ENCODE assay signal across 18 cellular contexts in the genomic region with DNA sequence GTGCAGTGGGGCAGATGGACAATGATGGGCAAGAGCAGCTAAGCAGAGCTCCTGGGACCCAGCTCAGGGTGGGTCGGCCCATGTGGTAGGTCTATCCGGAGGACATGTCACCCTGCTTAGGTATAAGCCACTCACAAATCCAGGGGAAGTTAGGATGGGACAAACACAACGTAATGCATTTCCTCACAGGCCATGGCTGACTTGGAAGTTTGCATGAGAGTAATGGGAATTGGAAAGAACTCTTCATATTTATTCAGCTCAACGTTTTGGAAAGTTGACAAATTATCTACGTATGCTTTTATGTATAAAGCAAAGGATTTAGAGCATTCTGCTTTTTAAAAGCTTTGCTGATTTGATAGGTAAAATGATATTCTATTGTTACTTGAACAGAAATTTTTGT.
DNase-seq lines count a peak whose midpoint lies in the region; ATAC-seq and TF ChIP-seq lines count a peak whose summit lies in the region.
"Had no signal": no experiment of that assay in that cellular context is flagged by ENCODE, and none has a peak within 500 bp of the region (broad histone marks: within the 10 kb centered on the region; RNA-seq: fewer than 3 reads in every experiment).

No MANE protein-coding gene starts in this region.

- H3K27ac ChIP-seq in body of pancreas = no peak overlapping the region
- H3K27ac ChIP-seq: Peyer's patch, SK-N-MC had no signal

- H3K4me3 ChIP-seq in body of pancreas = no peak overlapping the region
- H3K4me3 ChIP-seq: Peyer's patch, SK-N-MC had no signal

- ATAC-seq in body of pancreas = peak; percentile 62
- ATAC-seq: HCT116 had no signal

- no peaks in the 10 kb centered on the region for H3K36me3 ChIP-seq in body of pancreas (replicated peaks in 1 of 2; ENCODE audit: insufficient read depth in 1 of 2, low read depth in 2 of 2)
- H3K36me3 ChIP-seq: BE2C, Peyer's patch had no signal

- no peak for TF ChIP-seq POLR2A in body of pancreas (IDR thresholded peaks at IDR 0.05)

- intact Hi-C loops in body of pancreas (cut with DNase I) = no loop called here

- DNase-seq in NCI-H146 (lab: John Stamatoyannopoulos, UW) (peak; percentile 12), NCI-H146 treated with DMSO at 0.1 percent for 48 hours (lab: John Stamatoyannopoulos, UW; ENCODE audit: unreplicated experiment) (no peak), LHCN-M2 (ENCODE audit: low read depth) (peak; percentile 25), NCI-H69 (lab: John Stamatoyannopoulos, UW) (peak; percentile 61), body of pancreas (no peak), KG1 (lab: John Stamatoyannopoulos, UW) (no peak), NK-92 (lab: John Stamatoyannopoulos, UW; ENCODE audit: unreplicated experiment) (no peak), NCI-H524 (lab: John Stamatoyannopoulos, UW) (no peak)
- DNase-seq: 8988T; BE2C; Calu3; CD4-positive, CD25-positive, alpha-beta regulatory T cell; GOT3; NCI-H2107; NCI-H446; Peyer's patch had no signal

- 38 to 52% methylated on average over 5 of the region's 5 CpGs for WGBS in body of pancreas, 2 donors

- no peaks in the 10 kb centered on the region for H3K27me3 ChIP-seq in body of pancreas
- H3K27me3 ChIP-seq: BE2C, Peyer's patch had no signal

- no peak for TF ChIP-seq CTCF in body of pancreas (IDR thresholded peaks at IDR 0.05)

- no peaks in the 10 kb centered on the region for H3K9me3 ChIP-seq in body of pancreas
- H3K9me3 ChIP-seq: BE2C, Peyer's patch had no signal

- peaks cover 12% of the 10 kb centered on the region for H3K4me1 ChIP-seq in body of pancreas
- H3K4me1 ChIP-seq: BE2C, Peyer's patch had no signal

Comparison
In these comparisons a context has a peak if more than half of its experiments do, and no peak if none do; other contexts are left out.
1. DNase-seq: peak in NCI-H146 (single experiment), LHCN-M2 (single experiment) and NCI-H69 (single experiment); none in NCI-H146 treated with DMSO at 0.1 percent for 48 hours (single experiment), body of pancreas (0 of 4), KG1 (single experiment), NK-92 (single experiment) and NCI-H524 (0 of 2).